Comparison of ENCODE assay signal across 8 cellular contexts in genomic region chr16:31108794-31109558, GRCh38. TPM values are rescaled to one million over a fixed set of nuclear protein-coding genes. Genes with fewer than 3 reads are reported as not detected.
A peak's percentile ranks its signal among the peaks of the same experiment; 100 is the strongest.
DNase-seq lines count a peak whose midpoint lies in the region; ATAC-seq and TF ChIP-seq lines count a peak whose summit lies in the region.

No MANE protein-coding gene starts in this region.

- H3K4me1 ChIP-seq in GM23338 (ENCODE audit: insufficient read depth), result peaks cover 6% of the 10 kb centered on the region; the same call in 1 of the 2 replicates
- peaks cover 19 to 54% (median 36%) of the 10 kb centered on the region in 9 donors for H3K4me1 ChIP-seq in heart right ventricle
- peaks cover 29% of the 10 kb centered on the region for H3K4me1 ChIP-seq in skeletal muscle satellite cell (ENCODE audit: control insufficient read depth, insufficient read depth, low read length)

- H3K27me3 ChIP-seq in GM23338 (ENCODE audit: insufficient read depth) (no peaks in the 10 kb centered on the region), heart right ventricle (no peaks in the 10 kb centered on the region), skeletal muscle satellite cell (ENCODE audit: control insufficient read depth, insufficient read depth, low read length) (no peaks in the 10 kb centered on the region)

- H3K27me3 Mint-ChIP-seq in GM23338 (ENCODE audit: insufficient read depth, low read depth, poor library complexity), result peaks cover 18% of the 10 kb centered on the region

- peak overlapping the region; percentile 95 for H3K9ac ChIP-seq in skeletal muscle satellite cell (ENCODE audit: low read depth, low read length)

- DNase-seq in GM23338 (ENCODE audit: low spot score) (peak; percentile 43), heart right ventricle (no peak), head of caudate nucleus (no peak)
- no peak for DNase-seq in effector CD8-positive, alpha-beta T cell (lab: John Stamatoyannopoulos, UW)

- no peak for TF ChIP-seq CTCF in GM23338 (conservative IDR thresholded peaks at IDR 0.05; ENCODE audit: low read depth in 2 of 2)
- no peak for TF ChIP-seq CTCF in WI38 (IDR thresholded peaks at IDR 0.05; ENCODE audit: low read depth, low read length)
- no peak for TF ChIP-seq CTCF in heart right ventricle (IDR thresholded peaks at IDR 0.05)

- H4K20me1 ChIP-seq in GM23338 (replicated peaks; ENCODE audit: insufficient read depth), result peaks cover 7% of the 10 kb centered on the region

- H3K36me3 Mint-ChIP-seq in GM23338 (ENCODE audit: low read depth), result peaks cover 23% of the 10 kb centered on the region

- H3K9me3 ChIP-seq in heart right ventricle (no peaks in the 10 kb centered on the region), skeletal muscle satellite cell (replicated peaks; ENCODE audit: low read length) (no peaks in the 10 kb centered on the region)

- peak overlapping the region; percentile 96; the same call in 1 of the 2 replicates for H2AFZ ChIP-seq in GM23338

- intact Hi-C loops in heart right ventricle (cut with DNase I), result loop anchor here in 5 of 10 donors (2.0 to 5.0 kb wide), 3 partner anchors 33 to 37 kb away; partner anchors contain the start of genes ZNF646 (in 1 of the 5) and ZNF668 (in 1 of the 5)
- intact Hi-C loops in head of caudate nucleus (cut with DNase I), result no loop called here

- ATAC-seq in GM23338, result peak; percentile 20
- peak in 1 of 8 donors; percentile 1 for ATAC-seq in heart right ventricle
- ATAC-seq in HG03097 (IDR thresholded peaks at IDR 0.05; ENCODE audit: low FRiP score, unreplicated experiment), result no peak
- ATAC-seq in GM21737 (IDR thresholded peaks at IDR 0.05; ENCODE audit: unreplicated experiment), result no peak

- H3K4me1 Mint-ChIP-seq in GM23338, result peaks cover 9% of the 10 kb centered on the region; the same call in 1 of the 3 replicates

- H3K4me3 ChIP-seq in GM23338, result peak overlapping the region; percentile 87
- peak overlapping the region; percentile 94 for H3K4me3 ChIP-seq in WI38 (ENCODE audit: low read depth, low read length)
- peak overlapping the region; percentile 81 to 100 (median 98) for H3K4me3 ChIP-seq in heart right ventricle
- peak overlapping the region; percentile 91 for H3K4me3 ChIP-seq in skeletal muscle satellite cell (ENCODE audit: low read length)

- H3K4me3 Mint-ChIP-seq in GM23338, result peak overlapping the region; percentile 77

- H3K9me3 Mint-ChIP-seq in GM23338, result peaks cover 4% of the 10 kb centered on the region

- H3F3A ChIP-seq in GM23338 (replicated peaks; ENCODE audit: low read depth), result peaks cover 12% of the 10 kb centered on the region; the same call in 1 of the 2 replicates

- H3K79me2 ChIP-seq in GM23338 (replicated peaks; ENCODE audit: insufficient read depth), result no peaks in the 10 kb centered on the region

- H3K36me3 ChIP-seq in GM23338 (ENCODE audit: insufficient read depth) (no peaks in the 10 kb centered on the region), heart right ventricle (peaks cover 0 to 42% (median 30%) of the 10 kb centered on the region in 9 donors), skeletal muscle satellite cell (ENCODE audit: insufficient read depth, low read length) (peaks cover 44% of the 10 kb centered on the region)

- 36 to 38% methylated on average over 53 to 57 of the region's 57 CpGs for WGBS in heart right ventricle, 2 donors

- no peak overlapping the region for H3K27ac Mint-ChIP-seq in GM23338

- H3K9me2 ChIP-seq in GM23338 (ENCODE audit: insufficient read depth), result no peaks in the 10 kb centered on the region

- H3K27ac ChIP-seq in GM23338 (ENCODE audit: low read depth), result no peak overlapping the region
- peak overlapping the region; percentile 85 to 99 (median 96) for H3K27ac ChIP-seq in heart right ventricle

- peak overlapping the region; percentile 87 for H3K4me2 ChIP-seq in GM23338
- H3K4me2 ChIP-seq in skeletal muscle satellite cell (ENCODE audit: low read length), result peak overlapping the region; percentile 89

TF ChIP-seq in GM23338, 12 proteins besides CTCF, POLR2A, EP300 and RAD21:
- TF ChIP-seq ZNF114 (CRISPR knock-in tag; IDR thresholded peaks at IDR 0.05), result no peak

RNA-seq across cellular contexts. Expression of gene BCKDK, which starts 0.8 kb away (rescaled TPM):
- total RNA-seq in GM23338 (2014; rRNA removed; shearing (Covaris generic)), result 58.9 and 71.2 TPM in 2 replicates
- polyA plus RNA-seq in GM23338 (2016; fragmentation: Nextera tagmentation; extraction: Ambion mirVana) (35.9 and 36.1 TPM in 2 replicates), heart right ventricle (10 to 100 TPM; 26.1 to 57.2 TPM)
- 10 to 100 TPM; 62.8 to 90.9 (median 74.7) TPM for total RNA-seq in heart right ventricle
- 51.0 and 58.8 TPM in 2 replicates for total RNA-seq in skeletal muscle satellite cell (2012; rRNA removed)

RNA-seq across cellular contexts. Expression of gene KAT8, which starts 8.5 kb away (rescaled TPM):
- total RNA-seq in GM23338 (2014; rRNA removed; shearing (Covaris generic)), result 84.8 and 85.4 TPM in 2 replicates
- 47.6 and 50.9 TPM in 2 replicates for polyA plus RNA-seq in GM23338 (2016; fragmentation: Nextera tagmentation; extraction: Ambion mirVana)
- 10 to 100 TPM; 51.9 to 79.9 (median 66.0) TPM for total RNA-seq in heart right ventricle
- 100 to 1,000 TPM in 1 of 2 donors, 10 to 100 TPM in 1; 56.3 to 107 TPM for polyA plus RNA-seq in heart right ventricle
- 17.0 and 21.4 TPM in 2 replicates for total RNA-seq in skeletal muscle satellite cell (2012; rRNA removed)

RNA-seq across cellular contexts. Expression of gene VKORC1, which starts 14.4 kb away (rescaled TPM):
- total RNA-seq in GM23338 (2014; rRNA removed; shearing (Covaris generic)), result 100 and 106 TPM in 2 replicates
- polyA plus RNA-seq in GM23338 (2016; fragmentation: Nextera tagmentation; extraction: Ambion mirVana), result 89.6 and 96.5 TPM in 2 replicates
- total RNA-seq in heart right ventricle, result 10 to 100 TPM; 27.0 to 68.1 (median 31.8) TPM
- polyA plus RNA-seq in heart right ventricle, result 100 to 1,000 TPM in 1 of 2 donors, 10 to 100 TPM in 1; 46.2 to 139 TPM
- 94.3 and 167 TPM in 2 replicates for total RNA-seq in skeletal muscle satellite cell (2012; rRNA removed)

RNA-seq across cellular contexts. Expression of gene PRSS53, which starts 20.2 kb away (rescaled TPM):
- 1.6 and 2.7 TPM in 2 replicates for total RNA-seq in GM23338 (2014; rRNA removed; shearing (Covaris generic))
- polyA plus RNA-seq in GM23338 (2016; fragmentation: Nextera tagmentation; extraction: Ambion mirVana), result 0.16 and 0.36 TPM in 2 replicates
- 1 to 10 TPM in 1 of 10 donors, under 1 TPM in 9; 0.21 to 1.4 (median 0.50) TPM for total RNA-seq in heart right ventricle
- polyA plus RNA-seq in heart right ventricle, result 1 to 10 TPM in 1 of 2 donors, under 1 TPM in 1; 0.46 to 2.9 TPM
- total RNA-seq in skeletal muscle satellite cell (2012; rRNA removed), result 1.5 and 2.4 TPM in 2 replicates

RNA-seq across cellular contexts. Expression of gene PRSS8, which starts 26.6 kb away (rescaled TPM):
- total RNA-seq in GM23338 (2014; rRNA removed; shearing (Covaris generic)), result 75.9 and 77.0 TPM in 2 replicates
- polyA plus RNA-seq in GM23338 (2016; fragmentation: Nextera tagmentation; extraction: Ambion mirVana) (59.2 and 65.3 TPM in 2 replicates), heart right ventricle (under 1 TPM in 1 of 2 donors, not detected in 1; 0.09 TPM)
- under 1 TPM in 4 of 10 donors, not detected in 6; 0.15 to 0.57 (median 0.25) TPM for total RNA-seq in heart right ventricle
- total RNA-seq in skeletal muscle satellite cell (2012; rRNA removed), result not detected in 2 replicates
